7 cellular contexts compared by ENCODE assay signal in genomic region chr7:150096213-150096994, GRCh38.
DNase-seq lines count a peak whose midpoint lies in the region; ATAC-seq and TF ChIP-seq lines count a peak whose summit lies in the region.
"Not testable (repeated sequence)": the region's sequence is repeated elsewhere in the genome, so short reads cannot be mapped to it uniquely, and the experiment has no call there.

No MANE protein-coding gene starts in this region.

- ATAC-seq in left colon (peak; percentile 29), mucosa of descending colon (peak; percentile 45), upper lobe of right lung (peak; percentile 88)

- CTCF ChIA-PET in HEK293 (lab: Yijun Ruan, JAX), result not testable (repeated sequence)

- TF ChIP-seq CTCF in HEK293 (tag by site-specific recombination; IDR thresholded peaks at IDR 0.05); mucosa of descending colon (IDR thresholded peaks at IDR 0.05); upper lobe of right lung (IDR thresholded peaks at IDR 0.05): not testable (repeated sequence)

- H3K27me3 ChIP-seq in upper lobe of right lung, result not testable (repeated sequence)

- H3K4me3 ChIP-seq in HEK293 (ENCODE audit: low read depth, low read length); mucosa of descending colon; upper lobe of right lung: not testable (repeated sequence)

- H3K4me1 ChIP-seq in HEK293 (ENCODE audit: control insufficient read depth, insufficient read depth, low read length); mucosa of descending colon (ENCODE audit: low read depth); upper lobe of right lung: not testable (repeated sequence)

- DNase-seq in MV-4-11 (lab: John Stamatoyannopoulos, UW), result peak; percentile 95
- peak; percentile 41 to 59 for DNase-seq in NOMO-1 (lab: John Stamatoyannopoulos, UW; ENCODE audit: unreplicated experiment in 2 of 2)
- DNase-seq in SKM-1 treated with dmso at 0.1 percent for 144 hours (lab: John Stamatoyannopoulos, UW; ENCODE audit: unreplicated experiment), result peak; percentile 40
- not testable (repeated sequence) for DNase-seq in left colon, mucosa of descending colon, upper lobe of right lung

- not testable (repeated sequence) for H3K9me3 ChIP-seq in HEK293 (ENCODE audit: control insufficient read depth, insufficient read depth, low read depth, low read length); mucosa of descending colon; upper lobe of right lung

- H3K27ac ChIP-seq in HEK293 (ENCODE audit: extremely low read depth, low read depth, low read length); upper lobe of right lung: not testable (repeated sequence)

- intact Hi-C loops in left colon (cut with DNase I, micrococcal nuclease); mucosa of descending colon (cut with DNase I, micrococcal nuclease); upper lobe of right lung (cut with DNase I): not testable (repeated sequence)

- not testable (repeated sequence) for H3K36me3 ChIP-seq in HEK293 (ENCODE audit: control insufficient read depth in 2 of 2, insufficient read depth in 1 of 2, low read length in 2 of 2); mucosa of descending colon (ENCODE audit: low read depth); upper lobe of right lung

- POLR2A ChIA-PET in HEK293 (lab: Yijun Ruan, JAX), result not testable (repeated sequence)

TF ChIP-seq in HEK293, 187 proteins besides CTCF, POLR2A, EP300 and RAD21 (continues in another document):
- TF ChIP-seq, protein P1, sequence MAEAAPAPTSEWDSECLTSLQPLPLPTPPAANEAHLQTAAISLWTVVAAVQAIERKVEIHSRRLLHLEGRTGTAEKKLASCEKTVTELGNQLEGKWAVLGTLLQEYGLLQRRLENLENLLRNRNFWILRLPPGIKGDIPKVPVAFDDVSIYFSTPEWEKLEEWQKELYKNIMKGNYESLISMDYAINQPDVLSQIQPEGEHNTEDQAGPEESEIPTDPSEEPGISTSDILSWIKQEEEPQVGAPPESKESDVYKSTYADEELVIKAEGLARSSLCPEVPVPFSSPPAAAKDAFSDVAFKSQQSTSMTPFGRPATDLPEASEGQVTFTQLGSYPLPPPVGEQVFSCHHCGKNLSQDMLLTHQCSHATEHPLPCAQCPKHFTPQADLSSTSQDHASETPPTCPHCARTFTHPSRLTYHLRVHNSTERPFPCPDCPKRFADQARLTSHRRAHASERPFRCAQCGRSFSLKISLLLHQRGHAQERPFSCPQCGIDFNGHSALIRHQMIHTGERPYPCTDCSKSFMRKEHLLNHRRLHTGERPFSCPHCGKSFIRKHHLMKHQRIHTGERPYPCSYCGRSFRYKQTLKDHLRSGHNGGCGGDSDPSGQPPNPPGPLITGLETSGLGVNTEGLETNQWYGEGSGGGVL (tag by site-specific recombination; IDR thresholded peaks at IDR 0.05), result peak; percentile 13; the same call in 1 of the 2 replicates
- TF ChIP-seq ZSCAN4 (tag by site-specific recombination; IDR thresholded peaks at IDR 0.05) (0 out of 2 replicates have a peak, but pooled peaks have one; percentile 20), ZBTB17 (tag by site-specific recombination; IDR thresholded peaks at IDR 0.05) (peak; percentile 54; the same call in 1 of the 2 replicates), TSHZ1 (tag by site-specific recombination; IDR thresholded peaks at IDR 0.05; ENCODE audit: borderline replicate concordance) (peak; percentile 66; the same call in 1 of the 2 replicates), ZNF501 (tag by site-specific recombination; IDR thresholded peaks at IDR 0.05) (peak; percentile 42; the same call in 1 of the 2 replicates), SP7 (tag by site-specific recombination; IDR thresholded peaks at IDR 0.05) (peak; percentile 95), FEZF1 (tag by site-specific recombination; IDR thresholded peaks at IDR 0.05) (peak; percentile 74), ZNF843 (tag by site-specific recombination; IDR thresholded peaks at IDR 0.05) (peak; percentile 82), OSR2 (tag by site-specific recombination; IDR thresholded peaks at IDR 0.05) (peak; percentile 96), IKZF3 (tag by site-specific recombination; IDR thresholded peaks at IDR 0.05) (peak; percentile 69), BCL11A (tag by site-specific recombination; IDR thresholded peaks at IDR 0.05; ENCODE audit: low read depth) (peak; percentile 47; the same call in 1 of the 2 replicates), ZXDB (tag by site-specific recombination; IDR thresholded peaks at IDR 0.05) (0 out of 2 replicates have a peak, but pooled peaks have one; percentile 37), ZNF664 (tag by site-specific recombination; IDR thresholded peaks at IDR 0.05) (peak; percentile 52; the same call in 1 of the 2 replicates), ZBTB8A (tag by site-specific recombination; IDR thresholded peaks at IDR 0.05) (peak; percentile 49; the same call in 1 of the 2 replicates), ZNF629 (tag by site-specific recombination; IDR thresholded peaks at IDR 0.05) (peak; percentile 52), KLF8 (tag by site-specific recombination; IDR thresholded peaks at IDR 0.05) (peak; percentile 26; the same call in 1 of the 2 replicates), BCL11B (tag by site-specific recombination; IDR thresholded peaks at IDR 0.05; ENCODE audit: low read depth) (0 out of 2 replicates have a peak, but pooled peaks have one; percentile 53)
- TF ChIP-seq, protein P2, sequence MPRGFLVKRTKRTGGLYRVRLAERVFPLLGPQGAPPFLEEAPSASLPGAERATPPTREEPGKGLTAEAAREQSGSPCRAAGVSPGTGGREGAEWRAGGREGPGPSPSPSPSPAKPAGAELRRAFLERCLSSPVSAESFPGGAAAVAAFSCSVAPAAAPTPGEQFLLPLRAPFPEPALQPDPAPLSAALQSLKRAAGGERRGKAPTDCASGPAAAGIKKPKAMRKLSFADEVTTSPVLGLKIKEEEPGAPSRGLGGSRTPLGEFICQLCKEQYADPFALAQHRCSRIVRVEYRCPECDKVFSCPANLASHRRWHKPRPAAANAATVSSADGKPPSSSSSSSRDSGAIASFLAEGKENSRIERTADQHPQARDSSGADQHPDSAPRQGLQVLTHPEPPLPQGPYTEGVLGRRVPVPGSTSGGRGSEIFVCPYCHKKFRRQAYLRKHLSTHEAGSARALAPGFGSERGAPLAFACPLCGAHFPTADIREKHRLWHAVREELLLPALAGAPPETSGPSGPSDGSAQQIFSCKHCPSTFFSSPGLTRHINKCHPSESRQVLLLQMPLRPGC (tag by site-specific recombination; IDR thresholded peaks at IDR 0.05), result peak; percentile 57; the same call in 1 of the 2 replicates

Comparison
In these comparisons a context has a peak if more than half of its experiments do, and no peak if none do; other contexts are left out.
1. ATAC-seq: peak in every context shown above with its lines; median percentile 88 in upper lobe of right lung; 45 in mucosa of descending colon; 29 in left colon.